9 cellular contexts compared by ENCODE assay signal in the genomic region with DNA sequence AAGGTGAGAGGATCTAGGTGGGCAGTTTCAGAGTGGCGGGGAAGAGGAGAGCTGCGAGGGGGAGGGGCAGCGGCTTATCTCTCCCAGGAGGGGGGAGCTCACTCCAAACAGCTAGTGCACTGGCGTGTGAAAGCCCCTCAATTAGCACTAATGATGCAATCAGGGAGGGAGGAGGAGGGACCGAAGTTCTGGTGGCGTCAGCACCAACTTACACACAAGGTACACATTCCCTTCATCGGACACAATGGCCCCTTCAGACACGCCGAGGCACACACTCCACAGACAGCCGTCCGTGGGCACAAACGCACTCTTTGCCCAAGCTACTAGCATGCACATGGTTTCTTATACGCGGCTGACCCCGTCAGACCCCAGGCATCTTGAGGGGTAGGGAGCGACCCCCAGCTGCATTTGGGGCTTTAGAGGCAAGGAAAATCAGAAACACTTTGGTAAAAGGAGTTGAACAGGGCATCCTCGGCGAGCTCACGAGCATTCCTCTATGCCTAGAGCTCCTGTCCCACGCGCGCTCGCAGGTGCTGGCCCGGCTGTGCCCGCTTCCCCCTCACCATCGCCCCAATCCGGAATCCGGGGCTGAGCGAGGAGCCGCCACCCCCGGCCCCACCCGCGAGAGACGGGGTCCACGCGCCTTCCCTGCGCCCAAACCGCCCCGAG. TPM values are rescaled to one million over a fixed set of nuclear protein-coding genes. Genes with fewer than 3 reads are reported as not detected.
A peak's percentile ranks its signal among the peaks of the same experiment; 100 is the strongest.
DNase-seq lines count a peak whose midpoint lies in the region; ATAC-seq, FAIRE-seq and TF ChIP-seq lines count a peak whose summit lies in the region.
"Had no signal": no experiment of that assay in that cellular context is flagged by ENCODE, and none has a peak within 500 bp of the region (broad histone marks: within the 10 kb centered on the region; RNA-seq: fewer than 3 reads in every experiment).

No MANE protein-coding gene starts in this region.

- H3K27ac ChIP-seq in caudate nucleus (ENCODE audit: low read depth, low read length): peak overlapping the region; percentile 54

- no peaks in the 10 kb centered on the region for H3K36me3 Mint-ChIP-seq in memory B cell

- peaks cover 26% of the 10 kb centered on the region for H3K27me3 Mint-ChIP-seq in memory B cell

- no peak for DNase-seq in GM12891 (ENCODE audit: insufficient read length, low spot score)
- peak; percentile 74 for DNase-seq in NCI-H1694 treated with DMSO at 0.1 percent for 48 hours (lab: John Stamatoyannopoulos, UW)
- DNase-seq in caudate nucleus (lab: John Stamatoyannopoulos, UW): peak in 1 of 61 donors; percentile 65
- DNase-seq in memory B cell (ENCODE audit: low spot score in 2 of 2): peak in 1 of 2 donors; percentile 19
- no peak for DNase-seq in urothelium cell line (ENCODE audit: low spot score)
- no peak for DNase-seq in MV-4-11 (lab: John Stamatoyannopoulos, UW)

- H3K9me3 Mint-ChIP-seq in memory B cell: no peaks in the 10 kb centered on the region

- ATAC-seq in memory B cell (ENCODE audit: low read depth): peak; percentile 37
- ATAC-seq in esophagus mucosa: no peak
- ATAC-seq in HG03108 (IDR thresholded peaks at IDR 0.05; ENCODE audit: unreplicated experiment): no peak

- peaks cover 6% of the 10 kb centered on the region for H3K4me1 Mint-ChIP-seq in memory B cell

- FAIRE-seq in GM12891 (lab: Jason Lieb, UNC): peak; percentile 74
- FAIRE-seq in urothelium cell line (lab: Jason Lieb, UNC): peak; percentile 59

- TF ChIP-seq POLR2A in GM12891 (IDR thresholded peaks at IDR 0.05; ENCODE audit: low read depth, low read length): no peak

- H3K27ac Mint-ChIP-seq in memory B cell: no peak overlapping the region

- H3K4me3 Mint-ChIP-seq in memory B cell: peak overlapping the region; percentile 74

TF ChIP-seq in GM12891, 5 proteins besides CTCF, POLR2A, EP300 and RAD21:
- no peak for TF ChIP-seq POU2F2 (IDR thresholded peaks at IDR 0.05; ENCODE audit: low read depth, low read length)
- no peak for TF ChIP-seq POLR2AphosphoS5 (IDR thresholded peaks at IDR 0.05; ENCODE audit: low read depth, low read length)
- TF ChIP-seq PAX5 (IDR thresholded peaks at IDR 0.05; ENCODE audit: insufficient read depth, low read length, severe bottlenecking): no peak
- no peak for TF ChIP-seq TAF1 (IDR thresholded peaks at IDR 0.05; ENCODE audit: low read depth, low read length)
- TF ChIP-seq SPI1 (IDR thresholded peaks at IDR 0.05; ENCODE audit: low read depth, low read length): no peak

RNA-seq across cellular contexts. Expression of a gene that starts 0.9 kb away (rescaled TPM):
- polyA plus RNA-seq in GM12891 (2012; ENCODE audit: low read depth, missing spikeins): 1.3 TPM
- total RNA-seq in esophagus mucosa: 1.8 TPM
- total RNA-seq: T-helper 1 cell treated with Interleukin-12 subunit alpha and Interleukin-12 subunit beta and Interleukin-4 antibody, amounts not matched to agents 30 ng/mL and 1 ng/mL, for 36 hours had no signal
